In genomic region chr2:182852090-182852489, GRCh38 we compare ENCODE assay signal across 15 cellular contexts. TPM values are rescaled to one million over a fixed set of nuclear protein-coding genes. Genes with fewer than 3 reads are reported as not detected.
DNase-seq lines count a peak whose midpoint lies in the region; ATAC-seq and TF ChIP-seq lines count a peak whose summit lies in the region.
"Had no signal": no experiment of that assay in that cellular context is flagged by ENCODE, and none has a peak within 500 bp of the region (broad histone marks: within the 10 kb centered on the region; RNA-seq: fewer than 3 reads in every experiment).

No MANE protein-coding gene starts in this region.

- H3K9me2 ChIP-seq in MM.1S (replicated peaks; ENCODE audit: insufficient read depth, low read length): no peaks in the 10 kb centered on the region

- WGBS in testis, 2 donors: 92 to 93% methylated on average over 1 of the region's 1 CpG

- H3K27ac Mint-ChIP-seq in CD8-positive, alpha-beta T cell: no peak overlapping the region
- H3K27ac Mint-ChIP-seq: activated CD4-positive, alpha-beta memory T cell treated with anti-CD3 and anti-CD28 coated beads for 36 hours; T-cell had no signal

- peak; percentile 94 for DNase-seq in DMS53 treated with DMSO at 0.1 percent for 48 hours (lab: John Stamatoyannopoulos, UW; ENCODE audit: unreplicated experiment)
- DNase-seq in M059J (ENCODE audit: low read depth): peak; percentile 37
- DNase-seq in RKO (ENCODE audit: low spot score): peak; percentile 17
- DNase-seq in mucosa of descending colon: peak in 1 of 3 donors; percentile 5
- no peak for DNase-seq in MM.1S
- no peak for DNase-seq in NCI-H187 treated with DMSO at 0.1 percent for 48 hours (lab: John Stamatoyannopoulos, UW)
- DNase-seq in CD8-positive, alpha-beta T cell: no peak
- no peak for DNase-seq in testis
- DNase-seq: activated CD4-positive, alpha-beta memory T cell treated with anti-CD3 and anti-CD28 coated beads for 36 hours; activated gamma-delta T cell; C1 segment of cervical spinal cord; kidney; T-cell had no signal

- no peaks in the 10 kb centered on the region for H4K20me1 ChIP-seq in MM.1S (ENCODE audit: insufficient read depth, low read length)

- H3K4me1 Mint-ChIP-seq in CD8-positive, alpha-beta T cell (ENCODE audit: low read depth): no peaks in the 10 kb centered on the region
- H3K4me1 Mint-ChIP-seq: T-cell had no signal

- CTCF ChIA-PET in CD8-positive, alpha-beta T cell (lab: Charles Lee): no interaction called here

- ATAC-seq in mucosa of descending colon: peak; percentile 31
- no peak for ATAC-seq in CD8-positive, alpha-beta T cell
- ATAC-seq: gastroesophageal sphincter, T-cell had no signal

- H3K27ac ChIP-seq in MM.1S (ENCODE audit: low read length) (no peak overlapping the region), testis (no peak overlapping the region)
- H3K27ac ChIP-seq in CD8-positive, alpha-beta T cell (ENCODE audit: low read depth, low read length): no peak overlapping the region
- H3K27ac ChIP-seq: gastroesophageal sphincter had no signal

- H3K36me3 ChIP-seq in mucosa of descending colon (ENCODE audit: low read depth) (no peaks in the 10 kb centered on the region), MM.1S (replicated peaks; ENCODE audit: insufficient read depth, low read length) (no peaks in the 10 kb centered on the region), testis (ENCODE audit: low read depth, missing control alignments) (no peaks in the 10 kb centered on the region)
- H3K36me3 ChIP-seq in CD8-positive, alpha-beta T cell (ENCODE audit: insufficient read depth, low read length): no peaks in the 10 kb centered on the region
- H3K36me3 ChIP-seq: gastroesophageal sphincter had no signal

- H2AFZ ChIP-seq in MM.1S (ENCODE audit: low read length): no peak overlapping the region

- no peaks in the 10 kb centered on the region for H3F3A ChIP-seq in MM.1S (ENCODE audit: insufficient read depth, low read length)

- H3K27me3 Mint-ChIP-seq in CD8-positive, alpha-beta T cell (ENCODE audit: low read depth): peaks cover 11% of the 10 kb centered on the region

- H3K4me1 ChIP-seq in mucosa of descending colon (ENCODE audit: low read depth) (no peaks in the 10 kb centered on the region), MM.1S (ENCODE audit: low read length) (no peaks in the 10 kb centered on the region), testis (no peaks in the 10 kb centered on the region)
- H3K4me1 ChIP-seq in CD8-positive, alpha-beta T cell (ENCODE audit: insufficient read depth, low read length): no peaks in the 10 kb centered on the region

- no peaks in the 10 kb centered on the region for H3K79me2 ChIP-seq in MM.1S (ENCODE audit: low read length)

- POLR2A ChIA-PET in CD8-positive, alpha-beta T cell (lab: Charles Lee): no interaction called here

- TF ChIP-seq POLR2A in testis (IDR thresholded peaks at IDR 0.05): no peak

- H3K9me3 ChIP-seq in mucosa of descending colon: no peaks in the 10 kb centered on the region
- H3K9me3 ChIP-seq in MM.1S (replicated peaks; ENCODE audit: insufficient read depth, low read length): no peaks in the 10 kb centered on the region
- no peaks in the 10 kb centered on the region for H3K9me3 ChIP-seq in CD8-positive, alpha-beta T cell (ENCODE audit: low read length)
- no peaks in the 10 kb centered on the region for H3K9me3 ChIP-seq in testis
- H3K9me3 ChIP-seq: gastroesophageal sphincter had no signal

- no peaks in the 10 kb centered on the region for H3K9me3 Mint-ChIP-seq in CD8-positive, alpha-beta T cell

- H3K27me3 ChIP-seq in MM.1S (replicated peaks; ENCODE audit: insufficient read depth, low read length) (no peaks in the 10 kb centered on the region), testis (no peaks in the 10 kb centered on the region)
- no peaks in the 10 kb centered on the region for H3K27me3 ChIP-seq in CD8-positive, alpha-beta T cell (ENCODE audit: insufficient read depth, low read length)
- H3K27me3 ChIP-seq: gastroesophageal sphincter had no signal

- no peak overlapping the region for H3K9ac ChIP-seq in MM.1S (ENCODE audit: low read length)

- no peak for TF ChIP-seq CTCF in mucosa of descending colon (IDR thresholded peaks at IDR 0.05)
- TF ChIP-seq CTCF in MM.1S (IDR thresholded peaks at IDR 0.05; ENCODE audit: low read length): no peak
- TF ChIP-seq CTCF in CD8-positive, alpha-beta T cell (IDR thresholded peaks at IDR 0.05): no peak
- TF ChIP-seq CTCF in testis (IDR thresholded peaks at IDR 0.05): no peak

- H3K4me3 Mint-ChIP-seq in CD8-positive, alpha-beta T cell: no peak overlapping the region
- H3K4me3 Mint-ChIP-seq: activated CD4-positive, alpha-beta memory T cell treated with anti-CD3 and anti-CD28 coated beads for 36 hours; brain; T-cell had no signal

- intact Hi-C loops in mucosa of descending colon (cut with DNase I, micrococcal nuclease) (no loop called here), testis (cut with DNase I; ENCODE audit: low total_unique reads) (no loop called here)
- intact Hi-C loops in CD8-positive, alpha-beta T cell (cut with DNase I, micrococcal nuclease): no loop called here

- no peaks in the 10 kb centered on the region for H3K36me3 Mint-ChIP-seq in CD8-positive, alpha-beta T cell
- H3K36me3 Mint-ChIP-seq: activated CD4-positive, alpha-beta memory T cell treated with anti-CD3 and anti-CD28 coated beads for 36 hours; T-cell had no signal

- no peak overlapping the region for H3K4me2 ChIP-seq in MM.1S (ENCODE audit: low read depth, low read length)

- H3K4me3 ChIP-seq in mucosa of descending colon: no peak overlapping the region
- no peak overlapping the region for H3K4me3 ChIP-seq in MM.1S (ENCODE audit: low read length)
- no peak overlapping the region for H3K4me3 ChIP-seq in CD8-positive, alpha-beta T cell (ENCODE audit: low read depth, low read length)
- H3K4me3 ChIP-seq in testis: no peak overlapping the region
- H3K4me3 ChIP-seq: gastroesophageal sphincter had no signal

RNA-seq across cellular contexts. Expression of gene FRZB, which starts 14.3 kb away (rescaled TPM):
- 0.10 and 0.71 TPM in 2 replicates for total RNA-seq in M059J (2014; rRNA removed; shearing (Covaris generic))
- 10 to 100 TPM in 1 of 3 donors, 1 to 10 TPM in 2; 5.9 to 15.7 (median 8.9) TPM for total RNA-seq in mucosa of descending colon
- total RNA-seq in CD8-positive, alpha-beta T cell: not detected
- total RNA-seq in testis: 10 to 100 TPM in 1 of 2 donors, 1 to 10 TPM in 1; 8.4 to 25.9 TPM
- polyA plus RNA-seq in testis (ENCODE audit: insufficient read depth, low read depth, low replicate concordance): 21.3 TPM
- total RNA-seq: activated CD4-positive, alpha-beta memory T cell treated with anti-CD3 and anti-CD28 coated beads for 36 hours had no signal

Comparison
In these comparisons a context has a peak if more than half of its experiments do, and no peak if none do; other contexts are left out.
1. DNase-seq: peak in DMS53 treated with DMSO at 0.1 percent for 48 hours (single experiment), M059J (single experiment) and RKO (single experiment); none in MM.1S (single experiment), NCI-H187 treated with DMSO at 0.1 percent for 48 hours (single experiment), CD8-positive, alpha-beta T cell (0 of 7) and testis (single experiment).